15 cellular contexts compared by ENCODE assay signal in the genomic region with DNA sequence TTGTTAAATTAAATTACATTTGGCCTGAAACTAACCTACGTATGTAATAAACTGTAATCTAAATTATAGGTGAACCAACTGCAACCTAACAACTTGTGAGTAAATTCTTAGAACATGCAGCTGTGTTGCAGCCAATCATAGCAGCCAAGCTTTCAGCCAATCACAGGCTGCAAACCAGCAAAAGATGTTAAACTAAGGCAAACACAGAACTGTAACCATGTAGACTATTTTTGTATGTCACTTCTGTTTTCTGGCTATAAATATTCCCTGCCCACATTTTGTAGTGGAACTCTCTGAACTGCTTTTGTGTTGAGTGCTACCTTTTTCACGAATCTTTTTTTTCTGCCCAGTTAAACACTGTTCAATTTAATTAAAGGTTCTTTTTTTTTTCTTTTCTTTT. TPM values are rescaled to one million over a fixed set of nuclear protein-coding genes. Genes with fewer than 3 reads are reported as not detected.
DNase-seq lines count a peak whose midpoint lies in the region; ATAC-seq and TF ChIP-seq lines count a peak whose summit lies in the region.
"Had no signal": no experiment of that assay in that cellular context is flagged by ENCODE, and none has a peak within 500 bp of the region (broad histone marks: within the 10 kb centered on the region; RNA-seq: fewer than 3 reads in every experiment).

No MANE protein-coding gene starts in this region.

- intact Hi-C loops in Caco-2 (cut with micrococcal nuclease; ENCODE audit: unreplicated experiment): no loop called here

- no peaks in the 10 kb centered on the region for H4K20me1 ChIP-seq in BLaER1

- CTCF ChIA-PET in Caco-2 (lab: Charles Lee): interaction anchor here (0.9 kb wide), 1 partner anchor 29 kb away, joined by 3 read pairs; no protein-coding TSS in a partner anchor

- H3K27ac ChIP-seq in BLaER1: no peak overlapping the region

- no peaks in the 10 kb centered on the region for H3K9me3 Mint-ChIP-seq in Caco-2 (ENCODE audit: unreplicated experiment)
- H3K9me3 Mint-ChIP-seq: dendritic cell treated with granulocyte-macrophage colony-stimulating factor and Interleukin-4, amounts not matched to agents 40 ng/mL and 50 ng/mL, for 4 days; type B pancreatic cell; WTC11 had no signal

- peak overlapping the region; percentile 42 for H3K4me2 ChIP-seq in BLaER1

- H3K4me3 Mint-ChIP-seq in Caco-2 (ENCODE audit: unreplicated experiment): no peak overlapping the region
- H3K4me3 Mint-ChIP-seq: dendritic cell treated with granulocyte-macrophage colony-stimulating factor and Interleukin-4, amounts not matched to agents 40 ng/mL and 50 ng/mL, for 4 days; type B pancreatic cell; WTC11 had no signal

- BruUV-seq in Caco-2 (replicated peaks; lab: Mats Ljungman, UMichigan): no TSS peak

- H3K4me3 ChIP-seq in BLaER1 (no peak overlapping the region), Caco-2 (ENCODE audit: low read depth, low read length) (no peak overlapping the region)

- no peak overlapping the region for H3K9ac ChIP-seq in BLaER1

- H3K27me3 ChIP-seq in BLaER1 (no peaks in the 10 kb centered on the region), Caco-2 (replicated peaks; ENCODE audit: control insufficient read depth, insufficient read depth, low read length) (no peaks in the 10 kb centered on the region)

- H3K27ac Mint-ChIP-seq in Caco-2 (ENCODE audit: unreplicated experiment): no peak overlapping the region
- H3K27ac Mint-ChIP-seq: dendritic cell treated with granulocyte-macrophage colony-stimulating factor and Interleukin-4, amounts not matched to agents 40 ng/mL and 50 ng/mL, for 4 days; type B pancreatic cell; WTC11 had no signal

- H3K36me3 ChIP-seq in BLaER1 (no peaks in the 10 kb centered on the region), Caco-2 (ENCODE audit: control insufficient read depth, insufficient read depth, low read length) (no peaks in the 10 kb centered on the region)

- no peak for TF ChIP-seq CTCF in Caco-2 (IDR thresholded peaks at IDR 0.05; ENCODE audit: insufficient read depth in 1 of 2, low read depth in 1 of 2, low read length in 1 of 2, severe bottlenecking in 1 of 2, unreplicated experiment in 1 of 2)

- POLR2A ChIA-PET in Caco-2 (lab: Charles Lee): no interaction called here

- H3K4me1 ChIP-seq in BLaER1: peaks cover 18% of the 10 kb centered on the region
- H3K4me1 ChIP-seq in Caco-2: no peaks in the 10 kb centered on the region

- no peak for DNase-seq in Caco-2
- DNase-seq in hepatic stellate cell (ENCODE audit: low spot score): no peak
- no peak for DNase-seq in cerebellar cortex (ENCODE audit: low spot score)
- DNase-seq in iPS-NIHi11 (ENCODE audit: low spot score): no peak
- DNase-seq: ACHN; activated naive CD4-positive, alpha-beta T cell treated with Interleukin-2 at 50 U/mL for 16 hours had no signal

- no peaks in the 10 kb centered on the region for H3K4me1 Mint-ChIP-seq in Caco-2 (ENCODE audit: low read depth, unreplicated experiment)
- H3K4me1 Mint-ChIP-seq: WTC11 had no signal

- H3K9me3 ChIP-seq in BLaER1 (no peaks in the 10 kb centered on the region), Caco-2 (no peaks in the 10 kb centered on the region)

- no peaks in the 10 kb centered on the region for H3K36me3 Mint-ChIP-seq in Caco-2 (ENCODE audit: insufficient read depth, unreplicated experiment)
- H3K36me3 Mint-ChIP-seq: type B pancreatic cell, WTC11 had no signal

- peak; percentile 88 for ATAC-seq in GM19351 (IDR thresholded peaks at IDR 0.05; ENCODE audit: unreplicated experiment)
- peak; percentile 90 for ATAC-seq in HG02798 (IDR thresholded peaks at IDR 0.05; ENCODE audit: poor library complexity, unreplicated experiment)
- ATAC-seq in HG03565 (IDR thresholded peaks at IDR 0.05; ENCODE audit: unreplicated experiment): peak; percentile 85
- ATAC-seq: WTC11 had no signal

- peaks cover 2% of the 10 kb centered on the region for H3K27me3 Mint-ChIP-seq in Caco-2 (ENCODE audit: insufficient read depth, unreplicated experiment)
- H3K27me3 Mint-ChIP-seq: dendritic cell treated with granulocyte-macrophage colony-stimulating factor and Interleukin-4, amounts not matched to agents 40 ng/mL and 50 ng/mL, for 4 days; type B pancreatic cell had no signal

RNA-seq across cellular contexts. Expression of a gene that starts 28.2 kb away (rescaled TPM):
- not detected in 2 replicates for total RNA-seq in Caco-2 (2022)
- total RNA-seq: MCF 10A, mesenteric fat pad, WTC11 had no signal
